In genomic region chr5:79742549-79743136, GRCh38 we compare ENCODE assay signal across 18 cellular contexts. TPM values are rescaled to one million over a fixed set of nuclear protein-coding genes. Genes with fewer than 3 reads are reported as not detected.
DNase-seq lines count a peak whose midpoint lies in the region; ATAC-seq and TF ChIP-seq lines count a peak whose summit lies in the region.
"Had no signal": no experiment of that assay in that cellular context is flagged by ENCODE, and none has a peak within 500 bp of the region (broad histone marks: within the 10 kb centered on the region; RNA-seq: fewer than 3 reads in every experiment).

No MANE protein-coding gene starts in this region.

- H3K27ac ChIP-seq in heart left ventricle (peak overlapping the region in 11 of 12 donors; percentile 33 to 92 (median 73)), HEK293 (ENCODE audit: extremely low read depth, low read depth, low read length) (no peak overlapping the region), psoas muscle (peak overlapping the region; percentile 19)
- H3K27ac ChIP-seq: 22Rv1, A549, BLaER1, GM23248 had no signal

- H3K4me1 ChIP-seq in heart left ventricle (peaks cover 0 to 40% (median 16%) of the 10 kb centered on the region in 12 donors), HEK293 (ENCODE audit: control insufficient read depth, insufficient read depth, low read length) (no peaks in the 10 kb centered on the region), psoas muscle (no peaks in the 10 kb centered on the region)
- H3K4me1 ChIP-seq: A549 had no signal

- no peak for TF ChIP-seq POLR2A in heart left ventricle (IDR thresholded peaks at IDR 0.05)

- peaks cover 11% of the 10 kb centered on the region for H3K27me3 Mint-ChIP-seq in activated T-cell treated with anti-CD3 and anti-CD28 coated beads, Interleukin-2, amount 50 U/mL, for 4 hours (ENCODE audit: low read depth)

- H3K9me3 Mint-ChIP-seq in activated T-cell treated with anti-CD3 and anti-CD28 coated beads, Interleukin-2, amount 50 U/mL, for 4 hours = no peaks in the 10 kb centered on the region

- POLR2A ChIA-PET in HEK293 (lab: Yijun Ruan, JAX) = no interaction called here

- intact Hi-C loops in heart left ventricle (cut with DNase I) = loop anchor here in 1 of 10 donors (5.0 kb wide), 1 partner anchor 50 kb away; no protein-coding TSS in a partner anchor
- intact Hi-C loops in left cardiac atrium (cut with DNase I) = no loop called here
- intact Hi-C loops in psoas muscle (cut with DNase I) = loop anchor here in 1 of 2 donors (10.0 kb wide), 1 partner anchor 242 kb away; no protein-coding TSS in a partner anchor

- H3K4me1 Mint-ChIP-seq in activated T-cell treated with anti-CD3 and anti-CD28 coated beads, Interleukin-2, amount 50 U/mL, for 4 hours (ENCODE audit: low read depth) = peaks cover 10% of the 10 kb centered on the region

- ATAC-seq in heart left ventricle (no peak), left cardiac atrium (no peak), left lobe of liver (peak; percentile 87), psoas muscle (no peak), HG03045 (IDR thresholded peaks at IDR 0.05; ENCODE audit: unreplicated experiment) (no peak)
- ATAC-seq in activated T-cell treated with anti-CD3 and anti-CD28 coated beads, Interleukin-2, amount 50 U/mL, for 4 hours = no peak
- ATAC-seq: A549 had no signal

- 84 to 92% (median 87%) methylated on average over 3 of the region's 3 CpGs for WGBS in heart left ventricle, 4 donors
- 88 to 94% (median 88%) methylated on average over 3 of the region's 3 CpGs for WGBS in psoas muscle, 3 donors

- no peaks in the 10 kb centered on the region for H3K9me3 ChIP-seq in heart left ventricle
- no peaks in the 10 kb centered on the region for H3K9me3 ChIP-seq in HEK293 (ENCODE audit: control insufficient read depth, insufficient read depth, low read depth, low read length)
- no peaks in the 10 kb centered on the region for H3K9me3 ChIP-seq in psoas muscle
- H3K9me3 ChIP-seq: A549, BLaER1, HAP-1 had no signal

- TF ChIP-seq CTCF in heart left ventricle (IDR thresholded peaks at IDR 0.05) (no peak), HEK293 (tag by site-specific recombination; IDR thresholded peaks at IDR 0.05) (no peak), psoas muscle (IDR thresholded peaks at IDR 0.05) (no peak)

- H3K27me3 ChIP-seq in heart left ventricle (no peaks in the 10 kb centered on the region), psoas muscle (ENCODE audit: insufficient read depth in 3 of 3, low read length in 2 of 3) (no peaks in the 10 kb centered on the region)
- H3K27me3 ChIP-seq: BLaER1 had no signal

- CTCF ChIA-PET in HEK293 (lab: Yijun Ruan, JAX) = interaction anchor here (0.6 to 0.7 kb wide), 4 partner anchors 67 to 819 kb away, joined by 3 to 4 read pairs (median 4); no protein-coding TSS in a partner anchor

- H3K36me3 Mint-ChIP-seq in activated T-cell treated with anti-CD3 and anti-CD28 coated beads, Interleukin-2, amount 50 U/mL, for 4 hours (ENCODE audit: insufficient read depth) = no peaks in the 10 kb centered on the region
- H3K36me3 Mint-ChIP-seq: CD14-positive monocyte; CD4-positive, alpha-beta memory T cell had no signal

- H3K4me3 ChIP-seq in heart left ventricle = no peak overlapping the region
- no peak overlapping the region for H3K4me3 ChIP-seq in HEK293 (ENCODE audit: low read depth, low read length)
- no peak overlapping the region for H3K4me3 ChIP-seq in psoas muscle
- H3K4me3 ChIP-seq: A549, BLaER1, GM23248, HAP-1 had no signal

- no peak overlapping the region for H3K4me3 Mint-ChIP-seq in activated T-cell treated with anti-CD3 and anti-CD28 coated beads, Interleukin-2, amount 50 U/mL, for 4 hours
- H3K4me3 Mint-ChIP-seq: CD14-positive monocyte; CD4-positive, alpha-beta memory T cell had no signal

- H3K36me3 ChIP-seq in heart left ventricle = peaks cover 0 to 80% (median 6%) of the 10 kb centered on the region in 9 donors
- H3K36me3 ChIP-seq in HEK293 (ENCODE audit: control insufficient read depth in 2 of 2, insufficient read depth in 1 of 2, low read length in 2 of 2) = no peaks in the 10 kb centered on the region
- H3K36me3 ChIP-seq in psoas muscle (ENCODE audit: insufficient read depth in 1 of 2, low read depth in 1 of 2) = peaks cover 3 to 93% of the 10 kb centered on the region in 2 donors
- H3K36me3 ChIP-seq: BLaER1, HAP-1 had no signal

- DNase-seq in heart left ventricle = no peak
- DNase-seq in left cardiac atrium = no peak
- DNase-seq in left lobe of liver (ENCODE audit: low spot score) = no peak
- DNase-seq in psoas muscle = no peak
- DNase-seq in activated T-cell treated with anti-CD3 and anti-CD28 coated beads, Interleukin-2, amount 50 U/mL, for 4 hours = no peak
- DNase-seq: AML-193; CD4-positive, alpha-beta memory T cell; DMS153; DMS79; GDM1; GM23248 had no signal

TF ChIP-seq in HEK293, 187 proteins besides CTCF, POLR2A, EP300 and RAD21:
- TF ChIP-seq ZNF426 (tag by site-specific recombination; IDR thresholded peaks at IDR 0.05) (no peak), ZNF664 (tag by site-specific recombination; IDR thresholded peaks at IDR 0.05) (0 out of 2 replicates have a peak, but pooled peaks have one; percentile 26)

RNA-seq across cellular contexts. Expression of gene CMYA5, which starts 53.0 kb away (rescaled TPM):
- 1,000 to 10,000 TPM in 5 of 9 donors, 100 to 1,000 TPM in 4; 760 to 2,421 (median 1,003) TPM for total RNA-seq in heart left ventricle
- 100 to 1,000 TPM; 279 to 425 TPM for polyA plus RNA-seq in heart left ventricle
- total RNA-seq in left cardiac atrium = 100 to 1,000 TPM; 466 to 773 TPM
- 1.3 TPM for total RNA-seq in left lobe of liver
- 1,000 to 10,000 TPM; 1,174 to 1,472 (median 1,378) TPM for total RNA-seq in psoas muscle
- 1,000 to 10,000 TPM in 1 of 3 donors, 100 to 1,000 TPM in 2; 290 to 1,216 (median 790) TPM for polyA plus RNA-seq in psoas muscle
- total RNA-seq in activated T-cell treated with anti-CD3 and anti-CD28 coated beads, Interleukin-2, amount 50 U/mL, for 4 hours = under 1 TPM; 0.10 to 0.22 (median 0.11) TPM

Comparison
In these comparisons a context has a peak if more than half of its experiments do, and no peak if none do; other contexts are left out.
1. RNA of gene CMYA5, which starts 53.0 kb away (total RNA-seq): 1,174 to 1,472 TPM in psoas muscle, 760 to 2,421 TPM in heart left ventricle and 466 to 773 TPM in left cardiac atrium; 1.3 TPM in left lobe of liver (single experiment) and 0.10 to 0.22 TPM in activated T-cell treated with anti-CD3 and anti-CD28 coated beads, Interleukin-2, amount 50 U/mL, for 4 hours; every median in the first group is over 100 times any median in the second.